Comparison of ENCODE assay signal across 25 cellular contexts in the genomic region with DNA sequence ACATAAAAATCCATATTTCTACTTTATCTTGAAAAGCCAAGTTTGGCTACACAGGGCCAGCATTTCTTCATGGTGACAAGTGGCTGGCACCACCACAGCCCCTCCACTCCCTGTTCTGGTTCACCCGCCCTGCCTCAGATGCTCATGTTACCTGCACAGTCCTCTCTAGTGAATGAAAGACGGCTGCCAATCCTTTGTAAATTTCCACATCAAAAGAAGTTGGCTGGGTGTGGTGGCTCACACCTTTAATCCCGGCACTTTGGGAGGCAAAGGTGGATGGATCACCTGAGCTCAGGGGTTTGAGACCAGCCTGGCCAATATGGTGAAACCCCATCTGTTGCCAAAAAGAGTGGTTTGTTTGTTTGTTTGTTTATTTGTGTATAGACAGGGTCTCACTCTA.
"Had no signal": no experiment of that assay in that cellular context is flagged by ENCODE, and none has a peak within 500 bp of the region (broad histone marks: within the 10 kb centered on the region; RNA-seq: fewer than 3 reads in every experiment).

No MANE protein-coding gene starts in this region.

- H3K27me3 Mint-ChIP-seq: dendritic cell treated with granulocyte-macrophage colony-stimulating factor and Interleukin-4, amounts not matched to agents 40 ng/mL and 50 ng/mL, for 4 days; effector memory CD8-positive, alpha-beta T cell; naive B cell had no signal

- H3K4me1 ChIP-seq: colonic mucosa, gastrocnemius medialis had no signal

- DNase-seq: colonic mucosa; cortex of kidney; effector CD8-positive, alpha-beta T cell; effector memory CD8-positive, alpha-beta T cell; endodermal cell; erythroblast; esophagus squamous epithelium; foreskin fibroblast; foreskin melanocyte; gastrocnemius medialis; glutamatergic neuron; head of caudate nucleus; heart right ventricle; hippocampal formation; left cardiac atrium; left lung; left ventricle myocardium superior; lower lobe of right lung; mesenchymal stem cell; naive B cell had no signal

- H3K4me3 Mint-ChIP-seq: dendritic cell treated with granulocyte-macrophage colony-stimulating factor and Interleukin-4, amounts not matched to agents 40 ng/mL and 50 ng/mL, for 4 days; effector memory CD8-positive, alpha-beta T cell; endodermal cell; mesothelial cell of epicardium; naive B cell had no signal

- H3K4me1 Mint-ChIP-seq: endodermal cell, mesothelial cell of epicardium had no signal

- H3K27me3 ChIP-seq: colonic mucosa, esophagus squamous epithelium, gastrocnemius medialis, heart right ventricle, left lung had no signal

- H3K4me3 ChIP-seq: colonic mucosa, esophagus squamous epithelium, gastrocnemius medialis, heart right ventricle, left lung, lower lobe of right lung, mucosa of descending colon had no signal

- H3K27ac Mint-ChIP-seq: dendritic cell treated with granulocyte-macrophage colony-stimulating factor and Interleukin-4, amounts not matched to agents 40 ng/mL and 50 ng/mL, for 4 days; effector memory CD8-positive, alpha-beta T cell; endodermal cell; mesothelial cell of epicardium had no signal

- H3K27ac ChIP-seq: colonic mucosa, epithelial cell of prostate, esophagus squamous epithelium, gastrocnemius medialis, heart right ventricle, left lung, lower lobe of right lung had no signal

- H3K36me3 Mint-ChIP-seq: naive B cell had no signal

- ATAC-seq: effector memory CD8-positive, alpha-beta T cell; esophagus mucosa; gastrocnemius medialis; heart right ventricle; left cardiac atrium; left lung; left ventricle myocardium superior; lower lobe of right lung; mucosa of descending colon had no signal

- H3K36me3 ChIP-seq: colonic mucosa, esophagus squamous epithelium, gastrocnemius medialis, heart right ventricle, left lung, lower lobe of right lung had no signal

- H3K9me3 Mint-ChIP-seq: dendritic cell treated with granulocyte-macrophage colony-stimulating factor and Interleukin-4, amounts not matched to agents 40 ng/mL and 50 ng/mL, for 4 days; effector memory CD8-positive, alpha-beta T cell; mesothelial cell of epicardium; naive B cell had no signal

- H3K9me3 ChIP-seq: colonic mucosa, esophagus squamous epithelium, gastrocnemius medialis, heart right ventricle, left lung, lower lobe of right lung, mucosa of descending colon had no signal
